In the genomic region with DNA sequence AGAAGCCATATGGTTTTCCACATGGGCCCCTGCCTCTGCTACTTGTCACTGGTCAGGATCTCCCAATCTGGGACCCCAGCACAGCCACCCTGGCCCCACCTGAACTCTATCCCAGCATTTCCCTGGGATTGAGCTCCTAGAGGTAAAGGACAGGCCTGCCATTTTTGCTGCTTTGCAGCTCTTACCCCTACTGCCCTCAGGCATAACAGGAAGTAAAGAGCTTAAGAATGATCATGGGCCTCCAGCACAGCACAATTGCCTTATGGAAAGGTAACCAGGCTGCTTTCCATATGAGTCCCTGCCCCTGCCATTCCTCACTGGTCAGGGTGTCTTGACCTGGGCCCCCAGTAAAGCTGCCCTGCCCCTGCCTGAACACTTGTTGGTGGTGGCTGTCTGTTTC, we compare ENCODE assay signal across 21 cellular contexts.
DNase-seq lines count a peak whose midpoint lies in the region; ATAC-seq and TF ChIP-seq lines count a peak whose summit lies in the region.
"Had no signal": no experiment of that assay in that cellular context is flagged by ENCODE, and none has a peak within 500 bp of the region (broad histone marks: within the 10 kb centered on the region; RNA-seq: fewer than 3 reads in every experiment).

No MANE protein-coding gene starts in this region.

- no peak overlapping the region for H2BK120ac ChIP-seq in mesendoderm (ENCODE audit: low read depth, low read length)

- H3K27me3 ChIP-seq in mesendoderm (ENCODE audit: insufficient read depth, low read length, poor library complexity): no peaks in the 10 kb centered on the region
- H3K27me3 ChIP-seq: BE2C; BLaER1 treated with 17β-estradiol and CSF1 and Interleukin-3, amounts not matched to agents 10 nM and 100 nM had no signal

- DNase-seq in NCI-H69 (lab: John Stamatoyannopoulos, UW) (peak; percentile 4), mesendoderm (peak; percentile 27), GM10248 (ENCODE audit: extremely low spot score) (no peak)
- DNase-seq: 8988T; ACHN; AML-193; BE2C; Calu3; CD4-positive, alpha-beta T cell; COR-L47; DMS53; DMS79 treated with DMSO at 0.1 percent for 48 hours; GM23248; H7; HCEC 1CT had no signal

- peaks cover 10% of the 10 kb centered on the region for H3K9me3 ChIP-seq in HEK293 (ENCODE audit: control insufficient read depth, insufficient read depth, low read depth, low read length)
- H3K9me3 ChIP-seq: BE2C had no signal

- no peak overlapping the region for H3K4me2 ChIP-seq in mesendoderm (ENCODE audit: low read length)
- H3K4me2 ChIP-seq: A549; BLaER1 treated with 17β-estradiol and CSF1 and Interleukin-3, amounts not matched to agents 10 nM and 100 nM had no signal

- CTCF ChIA-PET in HEK293 (lab: Yijun Ruan, JAX) (no interaction called here), GM10248 (lab: Yijun Ruan, JAX) (interaction anchor here (1.2 to 1.6 kb wide), 2 partner anchors 10 to 13 kb away, joined by 3 to 4 read pairs; no protein-coding TSS in a partner anchor)

- no peak overlapping the region for H3K23ac ChIP-seq in mesendoderm (ENCODE audit: low read length)

- no peaks in the 10 kb centered on the region for H3K79me2 ChIP-seq in mesendoderm (ENCODE audit: control insufficient read depth, insufficient read depth, low read length)

- H2BK15ac ChIP-seq in mesendoderm (replicated peaks; ENCODE audit: low read depth): no peak overlapping the region

- no peak for TF ChIP-seq CTCF in HEK293 (tag by site-specific recombination; IDR thresholded peaks at IDR 0.05)
- no peak for TF ChIP-seq CTCF in GM10248 (IDR thresholded peaks at IDR 0.05; ENCODE audit: control extremely low read depth, extremely low read depth, low read depth, missing control alignments)

- H2BK5ac ChIP-seq in mesendoderm (ENCODE audit: low read length): no peak overlapping the region

- H3K4me3 ChIP-seq in HEK293 (ENCODE audit: low read depth, low read length) (no peak overlapping the region), mesendoderm (ENCODE audit: low read length) (no peak overlapping the region)
- H3K4me3 ChIP-seq: A549; BLaER1 treated with 17β-estradiol and CSF1 and Interleukin-3, amounts not matched to agents 10 nM and 100 nM; GM12878; GM23248 had no signal

- H3K36me3 ChIP-seq in HEK293 (ENCODE audit: control insufficient read depth in 2 of 2, insufficient read depth in 1 of 2, low read length in 2 of 2): no peaks in the 10 kb centered on the region
- H3K36me3 ChIP-seq in mesendoderm (ENCODE audit: control insufficient read depth, insufficient read depth, low read length): no peaks in the 10 kb centered on the region
- H3K36me3 ChIP-seq: BE2C had no signal

- H3K27ac ChIP-seq in HEK293 (ENCODE audit: extremely low read depth, low read depth, low read length): no peak overlapping the region
- no peak overlapping the region for H3K27ac ChIP-seq in mesendoderm (ENCODE audit: low read depth, low read length)
- H3K27ac ChIP-seq: A549; BLaER1 treated with 17β-estradiol and CSF1 and Interleukin-3, amounts not matched to agents 10 nM and 100 nM; GM23248 had no signal

- no peak overlapping the region for H4K5ac ChIP-seq in mesendoderm (ENCODE audit: low read length)

- H3K79me1 ChIP-seq in mesendoderm (ENCODE audit: low read length): no peaks in the 10 kb centered on the region

- no peak overlapping the region for H4K8ac ChIP-seq in mesendoderm (ENCODE audit: low read depth, low read length)

- no peak overlapping the region for H3K4ac ChIP-seq in mesendoderm (ENCODE audit: low read depth, low read length)

- H3K9ac ChIP-seq in mesendoderm (ENCODE audit: low read length): no peak overlapping the region
- H3K9ac ChIP-seq: BLaER1 treated with 17β-estradiol and CSF1 and Interleukin-3, amounts not matched to agents 10 nM and 100 nM; GM23248 had no signal

- no peak overlapping the region for H2AK5ac ChIP-seq in mesendoderm (ENCODE audit: low read length)

- POLR2A ChIA-PET in HEK293 (lab: Yijun Ruan, JAX): no interaction called here
- POLR2A ChIA-PET in GM10248 (lab: Yijun Ruan, JAX): no interaction called here

- no peak for ATAC-seq in HG03045 (IDR thresholded peaks at IDR 0.05; ENCODE audit: unreplicated experiment)
- no peak for ATAC-seq in HG02798 (IDR thresholded peaks at IDR 0.05; ENCODE audit: poor library complexity, unreplicated experiment)
- ATAC-seq: A549, GM12878 had no signal

- no peak overlapping the region for H3K56ac ChIP-seq in mesendoderm (ENCODE audit: low read length)

- H3K18ac ChIP-seq in mesendoderm (ENCODE audit: low read length): no peak overlapping the region

- H3K4me1 ChIP-seq in HEK293 (ENCODE audit: control insufficient read depth, insufficient read depth, low read length) (no peaks in the 10 kb centered on the region), mesendoderm (ENCODE audit: control insufficient read depth, low read depth, low read length) (no peaks in the 10 kb centered on the region)
- H3K4me1 ChIP-seq: A549; BE2C; BLaER1 treated with 17β-estradiol and CSF1 and Interleukin-3, amounts not matched to agents 10 nM and 100 nM had no signal

TF ChIP-seq in HEK293, 187 proteins besides CTCF, POLR2A, EP300 and RAD21:
- 0 out of 2 replicates have a peak, but pooled peaks have one; percentile 28 for TF ChIP-seq HOXD13 (CRISPR knock-in tag; IDR thresholded peaks at IDR 0.05; ENCODE audit: borderline replicate concordance)
- TF ChIP-seq, protein P1, sequence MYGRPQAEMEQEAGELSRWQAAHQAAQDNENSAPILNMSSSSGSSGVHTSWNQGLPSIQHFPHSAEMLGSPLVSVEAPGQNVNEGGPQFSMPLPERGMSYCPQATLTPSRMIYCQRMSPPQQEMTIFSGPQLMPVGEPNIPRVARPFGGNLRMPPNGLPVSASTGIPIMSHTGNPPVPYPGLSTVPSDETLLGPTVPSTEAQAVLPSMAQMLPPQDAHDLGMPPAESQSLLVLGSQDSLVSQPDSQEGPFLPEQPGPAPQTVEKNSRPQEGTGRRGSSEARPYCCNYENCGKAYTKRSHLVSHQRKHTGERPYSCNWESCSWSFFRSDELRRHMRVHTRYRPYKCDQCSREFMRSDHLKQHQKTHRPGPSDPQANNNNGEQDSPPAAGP (tag by site-specific recombination; IDR thresholded peaks at IDR 0.05): no peak
- TF ChIP-seq SP7 (tag by site-specific recombination; IDR thresholded peaks at IDR 0.05): no peak
